8 cellular contexts compared by ENCODE assay signal in genomic region chr3:196968233-196969000, GRCh38. TPM values are rescaled to one million over a fixed set of nuclear protein-coding genes. Genes with fewer than 3 reads are reported as not detected.
DNase-seq lines count a peak whose midpoint lies in the region; ATAC-seq, FAIRE-seq and TF ChIP-seq lines count a peak whose summit lies in the region.

A gene with protein sequence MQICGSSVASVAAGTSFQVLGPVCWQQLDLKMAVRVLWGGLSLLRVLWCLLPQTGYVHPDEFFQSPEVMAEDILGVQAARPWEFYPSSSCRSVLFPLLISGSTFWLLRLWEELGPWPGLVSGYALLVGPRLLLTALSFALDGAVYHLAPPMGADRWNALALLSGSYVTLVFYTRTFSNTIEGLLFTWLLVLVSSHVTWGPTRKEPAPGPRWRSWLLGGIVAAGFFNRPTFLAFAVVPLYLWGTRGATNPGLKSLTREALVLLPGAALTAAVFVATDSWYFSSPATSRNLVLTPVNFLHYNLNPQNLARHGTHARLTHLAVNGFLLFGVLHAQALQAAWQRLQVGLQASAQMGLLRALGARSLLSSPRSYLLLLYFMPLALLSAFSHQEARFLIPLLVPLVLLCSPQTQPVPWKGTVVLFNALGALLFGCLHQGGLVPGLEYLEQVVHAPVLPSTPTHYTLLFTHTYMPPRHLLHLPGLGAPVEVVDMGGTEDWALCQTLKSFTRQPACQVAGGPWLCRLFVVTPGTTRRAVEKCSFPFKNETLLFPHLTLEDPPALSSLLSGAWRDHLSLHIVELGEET (minus strand): TSS chr3:196968833. CDS start chr3:196952031, 16,802 bp downstream.

- no peak for FAIRE-seq in bronchial epithelial cell (lab: Jason Lieb, UNC)

- H3K4me3 ChIP-seq in bronchial epithelial cell (ENCODE audit: low read depth, low read length), result peak within 1 kb of the TSS; percentile 64

- TF ChIP-seq CTCF in bronchial epithelial cell (IDR thresholded peaks at IDR 0.05; ENCODE audit: insufficient read depth, low read length, severe bottlenecking), result no peak

- no peaks in the 10 kb centered on the region for H3K27me3 ChIP-seq in bronchial epithelial cell (ENCODE audit: control insufficient read depth, insufficient read depth, low read length)

- no peaks in the 10 kb centered on the region for H3K36me3 ChIP-seq in bronchial epithelial cell (ENCODE audit: control insufficient read depth, insufficient read depth, low read length)

- DNase-seq in D341Med (ENCODE audit: low spot score), result peak; percentile 88
- peak; percentile 41 for DNase-seq in SW480 (ENCODE audit: low spot score)
- no peak for DNase-seq in bronchial epithelial cell (ENCODE audit: low read depth)
- DNase-seq in left lobe of liver (ENCODE audit: low spot score), result peak; percentile 63
- peak; percentile 53 for DNase-seq in stimulated activated CD8-positive, alpha-beta memory T cell treated with anti-CD3 and anti-CD28 coated beads, Interleukin-4, amount 100 ng/mL, for 48 hours
- DNase-seq in HPDE6-E6E7 (ENCODE audit: extremely low spot score), result no peak

- ATAC-seq in GM19397 (IDR thresholded peaks at IDR 0.05; ENCODE audit: unreplicated experiment), result peak; percentile 67
- peak; percentile 60 for ATAC-seq in HG03460 (IDR thresholded peaks at IDR 0.05; ENCODE audit: unreplicated experiment)
- peak; percentile 85 for ATAC-seq in left lobe of liver

RNA-seq across cellular contexts. Expression of the gene that starts here (rescaled TPM):
- total RNA-seq in bronchial epithelial cell, result 1.6 and 1.7 TPM in 2 replicates
- 3.8 TPM for total RNA-seq in left lobe of liver

Comparison
In these comparisons a context has a peak if more than half of its experiments do, and no peak if none do; other contexts are left out.
1. DNase-seq: peak in D341Med (single experiment), SW480 (single experiment), left lobe of liver (single experiment) and stimulated activated CD8-positive, alpha-beta memory T cell treated with anti-CD3 and anti-CD28 coated beads, Interleukin-4, amount 100 ng/mL, for 48 hours (single experiment); none in bronchial epithelial cell (single experiment) and HPDE6-E6E7 (single experiment).
2. Peak in every context shown above with its lines, with median percentiles within 50 percentile points of each other: ATAC-seq.